In genomic region chr1:231866392-231867331, GRCh38 we compare ENCODE assay signal across 9 cellular contexts.
DNase-seq lines count a peak whose midpoint lies in the region; ATAC-seq and TF ChIP-seq lines count a peak whose summit lies in the region.
"Had no signal": no experiment of that assay in that cellular context is flagged by ENCODE, and none has a peak within 500 bp of the region (broad histone marks: within the 10 kb centered on the region; RNA-seq: fewer than 3 reads in every experiment).

No MANE protein-coding gene starts in this region.

- no peak overlapping the region for H3K4me3 Mint-ChIP-seq in activated naive CD4-positive, alpha-beta T cell treated with anti-CD3 and anti-CD28 coated beads for 36 hours
- H3K4me3 Mint-ChIP-seq: T-helper 1 cell treated with Interleukin-12 subunit alpha and Interleukin-12 subunit beta and Interleukin-4 antibody, amounts not matched to agents 30 μg/mL and 1 μg/mL, for 36 hours had no signal

- TF ChIP-seq CTCF in prostate gland (IDR thresholded peaks at IDR 0.05): peak; percentile 68 to 88 (median 81)

- H3K4me1 ChIP-seq in prostate gland (replicated peaks): no peaks in the 10 kb centered on the region

- no peak overlapping the region for H3K27ac Mint-ChIP-seq in activated naive CD4-positive, alpha-beta T cell treated with anti-CD3 and anti-CD28 coated beads for 36 hours
- H3K27ac Mint-ChIP-seq: T-helper 1 cell treated with Interleukin-12 subunit alpha and Interleukin-12 subunit beta and Interleukin-4 antibody, amounts not matched to agents 30 μg/mL and 1 μg/mL, for 36 hours had no signal

- ATAC-seq in HG03095 (IDR thresholded peaks at IDR 0.05; ENCODE audit: unreplicated experiment) (no peak), HG03196 (IDR thresholded peaks at IDR 0.05; ENCODE audit: unreplicated experiment) (no peak)

- H3K9me3 Mint-ChIP-seq in activated naive CD4-positive, alpha-beta T cell treated with anti-CD3 and anti-CD28 coated beads for 36 hours: no peaks in the 10 kb centered on the region
- H3K9me3 Mint-ChIP-seq: T-helper 1 cell treated with Interleukin-12 subunit alpha and Interleukin-12 subunit beta and Interleukin-4 antibody, amounts not matched to agents 30 μg/mL and 1 μg/mL, for 36 hours had no signal

- H3K4me3 ChIP-seq in prostate gland: no peak overlapping the region

- peak; percentile 39 for DNase-seq in DMS 273 treated with DMSO at 0.1 percent for 48 hours (lab: John Stamatoyannopoulos, UW)
- DNase-seq in KG1 (lab: John Stamatoyannopoulos, UW): peak; percentile 52
- peak; percentile 13 to 63 for DNase-seq in SHP77 (lab: John Stamatoyannopoulos, UW)
- peak; percentile 78 for DNase-seq in activated naive CD4-positive, alpha-beta T cell treated with anti-CD3 and anti-CD28 coated beads for 36 hours
- DNase-seq in glomerular endothelial cell (ENCODE audit: extremely low read depth, low read depth, low spot score): peak; percentile 34
- DNase-seq in prostate gland (ENCODE audit: low spot score): peak; percentile 48

- H3K9me3 ChIP-seq in prostate gland: no peaks in the 10 kb centered on the region

- H3K36me3 Mint-ChIP-seq in activated naive CD4-positive, alpha-beta T cell treated with anti-CD3 and anti-CD28 coated beads for 36 hours (ENCODE audit: low read depth): no peaks in the 10 kb centered on the region

- 35% methylated on average over 18 of the region's 18 CpGs for WGBS in prostate gland

- CTCF ChIA-PET in activated naive CD4-positive, alpha-beta T cell treated with anti-CD3 and anti-CD28 coated beads for 36 hours (lab: Charles Lee): interaction anchor here (0.6 to 3.9 kb wide), 23 partner anchors 8 to 1144 kb away, joined by 3 to 49 read pairs (median 3); no protein-coding TSS in a partner anchor

- peaks cover 22% of the 10 kb centered on the region for H3K4me1 Mint-ChIP-seq in activated naive CD4-positive, alpha-beta T cell treated with anti-CD3 and anti-CD28 coated beads for 36 hours (ENCODE audit: low read depth)

- no peak overlapping the region for H3K27ac ChIP-seq in prostate gland

- intact Hi-C loops in activated naive CD4-positive, alpha-beta T cell treated with anti-CD3 and anti-CD28 coated beads for 36 hours (cut with micrococcal nuclease): loop anchor here (1.0 to 10.0 kb wide), 4 partner anchors 64 to 1378 kb away; no protein-coding TSS in a partner anchor
- intact Hi-C loops in prostate gland (cut with DNase I): loop anchor here (5.0 to 10.0 kb wide), 2 partner anchors 761 to 1378 kb away; no protein-coding TSS in a partner anchor

- no peak for TF ChIP-seq POLR2A in prostate gland (IDR thresholded peaks at IDR 0.05)

- no peaks in the 10 kb centered on the region for H3K27me3 ChIP-seq in prostate gland (replicated peaks; ENCODE audit: insufficient read depth)

- no peaks in the 10 kb centered on the region for H3K36me3 ChIP-seq in prostate gland

- no peaks in the 10 kb centered on the region for H3K27me3 Mint-ChIP-seq in activated naive CD4-positive, alpha-beta T cell treated with anti-CD3 and anti-CD28 coated beads for 36 hours (ENCODE audit: low read depth)
